Comparison of ENCODE assay signal across 29 cellular contexts in genomic region chr1:233704882-233705723, GRCh38.
DNase-seq lines count a peak whose midpoint lies in the region; ATAC-seq and TF ChIP-seq lines count a peak whose summit lies in the region.
"Had no signal": no experiment of that assay in that cellular context is flagged by ENCODE, and none has a peak within 500 bp of the region (broad histone marks: within the 10 kb centered on the region; RNA-seq: fewer than 3 reads in every experiment).

No MANE protein-coding gene starts in this region.

- peak; percentile 45 for ATAC-seq in upper lobe of right lung
- ATAC-seq: activated CD8-positive, alpha-beta T cell treated with anti-CD3 and anti-CD28 coated beads, Interleukin-2, amount 10 ng/mL, durations not matched to agents 7 days and 5 days; HepG2; right cardiac atrium had no signal

- H3K4me3 ChIP-seq in upper lobe of right lung (no peak overlapping the region), SJCRH30 (no peak overlapping the region)
- H3K4me3 ChIP-seq: lung, SK-N-MC had no signal

- H3K27me3 ChIP-seq in upper lobe of right lung: no peaks in the 10 kb centered on the region
- H3K27me3 ChIP-seq in SJCRH30: no peaks in the 10 kb centered on the region

- TF ChIP-seq CTCF in VCaP (conservative IDR thresholded peaks at IDR 0.05): no peak
- no peak for TF ChIP-seq CTCF in upper lobe of right lung (IDR thresholded peaks at IDR 0.05)

- DNase-seq in NCI-H82 (lab: John Stamatoyannopoulos, UW) (peak; percentile 27), NCI-H82 treated with DMSO at 0.1 percent for 48 hours (lab: John Stamatoyannopoulos, UW; ENCODE audit: unreplicated experiment) (no peak), left kidney (ENCODE audit: low read depth, low spot score) (peak; percentile 20), upper lobe of right lung (no peak), SJCRH30 (no peak), GDM1 (lab: John Stamatoyannopoulos, UW) (no peak), NCI-H226 (no peak)
- DNase-seq: 8988T; activated CD8-positive, alpha-beta T cell treated with anti-CD3 and anti-CD28 coated beads, Interleukin-2, amount 10 ng/mL, durations not matched to agents 7 days and 5 days; activated effector memory CD4-positive, alpha-beta T cell treated with Interleukin-2 at 50 U/mL for 16 hours; activated naive CD8-positive, alpha-beta T cell treated with anti-CD3 and anti-CD28 coated beads, Interleukin-2, amount 10 ng/mL, durations not matched to agents 7 days and 5 days; activated T-cell treated with anti-CD3 and anti-CD28 coated beads for 4 hours; caudate nucleus; CD4-positive, alpha-beta T cell; dermis blood vessel endothelial cell; glutamatergic neuron; GOT3; Kasumi-1; kidney; NCI-H1694 treated with DMSO at 0.1 percent for 48 hours; right cardiac atrium; RPMI8226; stimulated activated CD4-positive, alpha-beta T cell treated with anti-CD3 and anti-CD28 coated beads, Interleukin-2, amount 100 ng/mL, for 48 hours; T-helper 2 cell had no signal

- H3K36me3 ChIP-seq in upper lobe of right lung (no peaks in the 10 kb centered on the region), SJCRH30 (no peaks in the 10 kb centered on the region)

- H3K4me1 ChIP-seq in upper lobe of right lung (no peaks in the 10 kb centered on the region), SJCRH30 (peaks cover 9% of the 10 kb centered on the region)
- H3K4me1 ChIP-seq: parathyroid adenoma had no signal

- intact Hi-C loops in upper lobe of right lung (cut with DNase I): no loop called here

- H3K27ac ChIP-seq in VCaP (peak overlapping the region; percentile 52), upper lobe of right lung (peak overlapping the region; percentile 51), SJCRH30 (no peak overlapping the region)
- H3K27ac ChIP-seq: parathyroid adenoma, SK-N-MC had no signal

- H3K9me3 ChIP-seq in upper lobe of right lung (no peaks in the 10 kb centered on the region), SJCRH30 (replicated peaks) (no peaks in the 10 kb centered on the region)

Comparison
In these comparisons a context has a peak if more than half of its experiments do, and no peak if none do; other contexts are left out.
1. DNase-seq: peak in NCI-H82 (single experiment) and left kidney (single experiment); none in NCI-H82 treated with DMSO at 0.1 percent for 48 hours (single experiment), upper lobe of right lung (single experiment), SJCRH30 (0 of 2), GDM1 (single experiment) and NCI-H226 (single experiment).